ENCODE assay signal across 8 cellular contexts in the genomic region with DNA sequence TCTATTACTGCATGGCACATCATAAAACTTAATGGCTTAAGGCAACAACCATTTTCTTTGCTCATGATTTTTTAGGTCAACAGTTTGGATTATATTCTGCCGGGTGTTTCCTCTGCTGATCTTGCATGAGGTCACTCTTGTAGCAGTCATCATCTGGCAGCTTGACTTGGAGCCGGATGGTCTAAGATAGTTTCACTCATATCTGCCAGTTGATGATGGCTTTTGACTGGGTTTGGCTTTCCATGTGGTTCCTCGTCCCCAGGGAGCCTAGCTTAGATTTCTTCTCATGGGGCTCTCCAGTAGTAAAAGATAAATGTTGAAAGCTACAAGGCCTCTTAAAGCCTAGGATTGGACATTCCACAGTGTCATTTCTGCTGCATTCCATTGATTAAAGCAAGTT. TPM values are rescaled to one million over a fixed set of nuclear protein-coding genes. Genes with fewer than 3 reads are reported as not detected.
DNase-seq lines count a peak whose midpoint lies in the region; ATAC-seq lines count a peak whose summit lies in the region.

No MANE protein-coding gene starts in this region.

- H3K4me1 ChIP-seq in aorta (ENCODE audit: control insufficient read depth in 1 of 2, insufficient read depth in 2 of 2, low read length in 2 of 2) = peaks cover 0 to 3% of the 10 kb centered on the region in 2 donors

- peak; percentile 94 for DNase-seq in DMS 273 (lab: John Stamatoyannopoulos, UW; ENCODE audit: unreplicated experiment)
- peak; percentile 52 for DNase-seq in Jurkat, Clone E6-1 (ENCODE audit: low read depth, low spot score)
- DNase-seq in activated naive CD8-positive, alpha-beta T cell treated with anti-CD3 and anti-CD28 coated beads, Interleukin-2, amount 10 ng/mL, durations not matched to agents 7 days and 5 days = no peak
- DNase-seq in iris pigment epithelial cell (ENCODE audit: low read depth) = peak; percentile 85
- peak in 1 of 2 donors; percentile 60 for DNase-seq in aorta
- no peak for DNase-seq in NCI-H1436 treated with DMSO at 0.1 percent for 48 hours (lab: John Stamatoyannopoulos, UW)

- ATAC-seq in GM21367 (IDR thresholded peaks at IDR 0.05; ENCODE audit: unreplicated experiment) = peak; percentile 64
- ATAC-seq in activated naive CD8-positive, alpha-beta T cell treated with anti-CD3 and anti-CD28 coated beads, Interleukin-2, amount 10 ng/mL, durations not matched to agents 7 days and 5 days (ENCODE audit: low read depth) = peak; percentile 77
- peak; percentile 78 for ATAC-seq in aorta (ENCODE audit: low FRiP score)
- no peak for ATAC-seq in GM21526 (IDR thresholded peaks at IDR 0.05; ENCODE audit: low FRiP score, unreplicated experiment)

- intact Hi-C loops in aorta (cut with DNase I) = no loop called here

- H3K9me3 Mint-ChIP-seq in activated naive CD8-positive, alpha-beta T cell treated with anti-CD3 and anti-CD28 coated beads, Interleukin-2, amount 10 ng/mL, durations not matched to agents 7 days and 5 days = peaks cover 3% of the 10 kb centered on the region

- no peaks in the 10 kb centered on the region for H3K36me3 ChIP-seq in aorta (ENCODE audit: control insufficient read depth in 1 of 2, insufficient read depth in 2 of 2, low read length in 1 of 2)

- peak overlapping the region; percentile 93 for H3K27ac Mint-ChIP-seq in activated naive CD8-positive, alpha-beta T cell treated with anti-CD3 and anti-CD28 coated beads, Interleukin-2, amount 10 ng/mL, durations not matched to agents 7 days and 5 days

- peaks cover 35% of the 10 kb centered on the region for H3K36me3 Mint-ChIP-seq in activated naive CD8-positive, alpha-beta T cell treated with anti-CD3 and anti-CD28 coated beads, Interleukin-2, amount 10 ng/mL, durations not matched to agents 7 days and 5 days

- no peaks in the 10 kb centered on the region for H3K27me3 Mint-ChIP-seq in activated naive CD8-positive, alpha-beta T cell treated with anti-CD3 and anti-CD28 coated beads, Interleukin-2, amount 10 ng/mL, durations not matched to agents 7 days and 5 days

- peak overlapping the region; percentile 45 for H3K4me3 ChIP-seq in Jurkat, Clone E6-1 (ENCODE audit: low read length)
- H3K4me3 ChIP-seq in aorta (ENCODE audit: low read length in 2 of 2) = no peak overlapping the region

- POLR2A ChIA-PET in activated naive CD8-positive, alpha-beta T cell treated with anti-CD3 and anti-CD28 coated beads, Interleukin-2, amount 10 ng/mL, durations not matched to agents 7 days and 5 days (lab: Charles Lee) = interaction anchor here (0.9 to 3.6 kb wide), 6 partner anchors 8 to 42 kb away, joined by 3 to 52 read pairs (median 5); a partner anchor contains a TSS

- H3K4me1 Mint-ChIP-seq in activated naive CD8-positive, alpha-beta T cell treated with anti-CD3 and anti-CD28 coated beads, Interleukin-2, amount 10 ng/mL, durations not matched to agents 7 days and 5 days = peaks cover 59% of the 10 kb centered on the region

- H3K27ac ChIP-seq in aorta (ENCODE audit: low read depth in 1 of 2, low read length in 2 of 2) = no peak overlapping the region

- WGBS in aorta, 2 donors = 4 to 5% methylated on average over 3 of the region's 3 CpGs

- H3K4me3 Mint-ChIP-seq in activated naive CD8-positive, alpha-beta T cell treated with anti-CD3 and anti-CD28 coated beads, Interleukin-2, amount 10 ng/mL, durations not matched to agents 7 days and 5 days = peak overlapping the region; percentile 83

- no peaks in the 10 kb centered on the region for H3K27me3 ChIP-seq in aorta (ENCODE audit: control insufficient read depth in 1 of 2, insufficient read depth in 2 of 2, low read length in 1 of 2)

- no peaks in the 10 kb centered on the region for H3K9me3 ChIP-seq in aorta (ENCODE audit: control insufficient read depth, low read length)

RNA-seq across cellular contexts. Expression of a gene that starts 27.4 kb away (rescaled TPM):
- 5.4 TPM for polyA plus RNA-seq in Jurkat, Clone E6-1 (2012; ENCODE audit: insufficient read depth, insufficient read length)
- total RNA-seq in activated naive CD8-positive, alpha-beta T cell treated with anti-CD3 and anti-CD28 coated beads, Interleukin-2, amount 10 ng/mL, durations not matched to agents 7 days and 5 days = 100 to 1,000 TPM; 100 to 106 TPM
- total RNA-seq in aorta = 10 to 100 TPM; 51.9 to 69.8 TPM
- polyA plus RNA-seq in aorta = 1 to 10 TPM; 3.1 to 7.0 TPM

Comparison
In these comparisons a context has a peak if more than half of its experiments do, and no peak if none do; other contexts are left out.
1. DNase-seq: peak in DMS 273 (single experiment), Jurkat, Clone E6-1 (single experiment) and iris pigment epithelial cell (single experiment); none in activated naive CD8-positive, alpha-beta T cell treated with anti-CD3 and anti-CD28 coated beads, Interleukin-2, amount 10 ng/mL, durations not matched to agents 7 days and 5 days (single experiment) and NCI-H1436 treated with DMSO at 0.1 percent for 48 hours (single experiment).